ENCODE assay signal across 2 cellular contexts in the genomic region with DNA sequence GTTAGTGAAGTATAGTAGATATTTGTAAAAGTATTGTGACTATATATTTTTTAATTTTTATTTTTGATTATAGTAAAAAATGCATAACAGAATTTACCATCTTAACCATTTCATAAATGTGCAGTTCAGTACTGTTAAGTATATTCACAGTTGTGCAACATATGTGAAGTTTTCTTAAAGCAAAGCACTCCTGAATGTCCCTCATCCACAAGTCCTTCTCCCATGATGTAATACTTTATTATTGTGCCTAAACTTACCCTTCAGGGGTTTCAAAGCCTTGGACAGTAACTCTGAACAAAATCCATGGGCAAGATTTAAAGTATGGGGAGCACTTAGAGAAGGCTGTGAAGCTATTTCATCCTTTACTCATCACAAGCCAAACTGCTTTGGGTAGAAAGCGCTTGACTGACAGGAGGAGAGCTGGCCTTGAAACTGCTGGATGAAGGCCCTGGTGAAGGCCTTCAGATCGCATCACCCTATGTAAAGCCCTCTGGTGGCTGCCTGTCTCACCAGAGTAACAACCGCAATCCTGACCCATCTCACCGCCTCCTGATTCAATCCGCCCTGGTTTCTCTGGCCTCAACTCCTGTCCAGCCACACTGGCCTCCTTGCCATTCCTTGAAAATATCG.
TF ChIP-seq lines count a peak whose summit lies in the region.

No MANE protein-coding gene starts in this region.

TF ChIP-seq in HepG2, 621 proteins besides CTCF, POLR2A, EP300 and RAD21 (continues in another document):
- TF ChIP-seq ZBTB7A (CRISPR knock-in tag; IDR thresholded peaks at IDR 0.05) (no peak), KMT2B (CRISPR knock-in tag; IDR thresholded peaks at IDR 0.05) (no peak), SMC3 (IDR thresholded peaks at IDR 0.05; ENCODE audit: low read length) (peak; percentile 55), SETDB1 (CRISPR knock-in tag; IDR thresholded peaks at IDR 0.05; ENCODE audit: borderline replicate concordance) (no peak), TMF1 (CRISPR knock-in tag; IDR thresholded peaks at IDR 0.05; ENCODE audit: low read depth) (no peak), PHF8 (CRISPR knock-in tag; IDR thresholded peaks at IDR 0.05) (no peak), JARID2 (CRISPR knock-in tag; IDR thresholded peaks at IDR 0.05; ENCODE audit: insufficient replicate concordance) (no peak), STAG1 (CRISPR knock-in tag; IDR thresholded peaks at IDR 0.05) (peak; percentile 27; the same call in 1 of the 2 replicates), CREM (IDR thresholded peaks at IDR 0.05) (no peak), CREM (CRISPR knock-in tag; IDR thresholded peaks at IDR 0.05) (no peak)
- TF ChIP-seq, protein P1, sequence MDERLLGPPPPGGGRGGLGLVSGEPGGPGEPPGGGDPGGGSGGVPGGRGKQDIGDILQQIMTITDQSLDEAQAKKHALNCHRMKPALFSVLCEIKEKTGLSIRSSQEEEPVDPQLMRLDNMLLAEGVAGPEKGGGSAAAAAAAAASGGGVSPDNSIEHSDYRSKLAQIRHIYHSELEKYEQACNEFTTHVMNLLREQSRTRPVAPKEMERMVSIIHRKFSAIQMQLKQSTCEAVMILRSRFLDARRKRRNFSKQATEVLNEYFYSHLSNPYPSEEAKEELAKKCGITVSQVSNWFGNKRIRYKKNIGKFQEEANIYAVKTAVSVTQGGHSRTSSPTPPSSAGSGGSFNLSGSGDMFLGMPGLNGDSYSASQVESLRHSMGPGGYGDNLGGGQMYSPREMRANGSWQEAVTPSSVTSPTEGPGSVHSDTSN (CRISPR knock-in tag; IDR thresholded peaks at IDR 0.05) = peak; percentile 72
- TF ChIP-seq, protein P2, sequence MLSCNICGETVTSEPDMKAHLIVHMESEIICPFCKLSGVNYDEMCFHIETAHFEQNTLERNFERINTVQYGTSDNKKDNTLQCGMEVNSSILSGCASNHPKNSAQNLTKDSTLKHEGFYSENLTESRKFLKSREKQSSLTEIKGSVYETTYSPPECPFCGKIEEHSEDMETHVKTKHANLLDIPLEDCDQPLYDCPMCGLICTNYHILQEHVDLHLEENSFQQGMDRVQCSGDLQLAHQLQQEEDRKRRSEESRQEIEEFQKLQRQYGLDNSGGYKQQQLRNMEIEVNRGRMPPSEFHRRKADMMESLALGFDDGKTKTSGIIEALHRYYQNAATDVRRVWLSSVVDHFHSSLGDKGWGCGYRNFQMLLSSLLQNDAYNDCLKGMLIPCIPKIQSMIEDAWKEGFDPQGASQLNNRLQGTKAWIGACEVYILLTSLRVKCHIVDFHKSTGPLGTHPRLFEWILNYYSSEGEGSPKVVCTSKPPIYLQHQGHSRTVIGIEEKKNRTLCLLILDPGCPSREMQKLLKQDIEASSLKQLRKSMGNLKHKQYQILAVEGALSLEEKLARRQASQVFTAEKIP (CRISPR knock-in tag; IDR thresholded peaks at IDR 0.05; ENCODE audit: borderline replicate concordance) = no peak
- TF ChIP-seq, protein P3, sequence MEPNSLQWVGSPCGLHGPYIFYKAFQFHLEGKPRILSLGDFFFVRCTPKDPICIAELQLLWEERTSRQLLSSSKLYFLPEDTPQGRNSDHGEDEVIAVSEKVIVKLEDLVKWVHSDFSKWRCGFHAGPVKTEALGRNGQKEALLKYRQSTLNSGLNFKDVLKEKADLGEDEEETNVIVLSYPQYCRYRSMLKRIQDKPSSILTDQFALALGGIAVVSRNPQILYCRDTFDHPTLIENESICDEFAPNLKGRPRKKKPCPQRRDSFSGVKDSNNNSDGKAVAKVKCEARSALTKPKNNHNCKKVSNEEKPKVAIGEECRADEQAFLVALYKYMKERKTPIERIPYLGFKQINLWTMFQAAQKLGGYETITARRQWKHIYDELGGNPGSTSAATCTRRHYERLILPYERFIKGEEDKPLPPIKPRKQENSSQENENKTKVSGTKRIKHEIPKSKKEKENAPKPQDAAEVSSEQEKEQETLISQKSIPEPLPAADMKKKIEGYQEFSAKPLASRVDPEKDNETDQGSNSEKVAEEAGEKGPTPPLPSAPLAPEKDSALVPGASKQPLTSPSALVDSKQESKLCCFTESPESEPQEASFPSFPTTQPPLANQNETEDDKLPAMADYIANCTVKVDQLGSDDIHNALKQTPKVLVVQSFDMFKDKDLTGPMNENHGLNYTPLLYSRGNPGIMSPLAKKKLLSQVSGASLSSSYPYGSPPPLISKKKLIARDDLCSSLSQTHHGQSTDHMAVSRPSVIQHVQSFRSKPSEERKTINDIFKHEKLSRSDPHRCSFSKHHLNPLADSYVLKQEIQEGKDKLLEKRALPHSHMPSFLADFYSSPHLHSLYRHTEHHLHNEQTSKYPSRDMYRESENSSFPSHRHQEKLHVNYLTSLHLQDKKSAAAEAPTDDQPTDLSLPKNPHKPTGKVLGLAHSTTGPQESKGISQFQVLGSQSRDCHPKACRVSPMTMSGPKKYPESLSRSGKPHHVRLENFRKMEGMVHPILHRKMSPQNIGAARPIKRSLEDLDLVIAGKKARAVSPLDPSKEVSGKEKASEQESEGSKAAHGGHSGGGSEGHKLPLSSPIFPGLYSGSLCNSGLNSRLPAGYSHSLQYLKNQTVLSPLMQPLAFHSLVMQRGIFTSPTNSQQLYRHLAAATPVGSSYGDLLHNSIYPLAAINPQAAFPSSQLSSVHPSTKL (CRISPR knock-in tag; IDR thresholded peaks at IDR 0.05) = 0 out of 2 replicates have a peak, but pooled peaks have one; percentile 18
- TF ChIP-seq, protein P4, sequence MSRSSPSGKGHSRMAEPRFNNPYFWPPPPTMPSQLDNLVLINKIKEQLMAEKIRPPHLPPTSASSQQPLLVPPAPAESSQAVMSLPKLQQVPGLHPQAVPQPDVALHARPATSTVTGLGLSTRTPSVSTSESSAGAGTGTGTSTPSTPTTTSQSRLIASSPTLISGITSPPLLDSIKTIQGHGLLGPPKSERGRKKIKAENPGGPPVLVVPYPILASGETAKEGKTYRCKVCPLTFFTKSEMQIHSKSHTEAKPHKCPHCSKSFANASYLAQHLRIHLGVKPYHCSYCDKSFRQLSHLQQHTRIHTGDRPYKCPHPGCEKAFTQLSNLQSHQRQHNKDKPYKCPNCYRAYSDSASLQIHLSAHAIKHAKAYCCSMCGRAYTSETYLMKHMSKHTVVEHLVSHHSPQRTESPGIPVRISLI (CRISPR knock-in tag; IDR thresholded peaks at IDR 0.05; ENCODE audit: borderline replicate concordance) = no peak

TF ChIP-seq in H1, 55 proteins besides CTCF, POLR2A, EP300 and RAD21:
- no peak for TF ChIP-seq JUN (IDR thresholded peaks at IDR 0.05; ENCODE audit: low read depth, low read length)
- TF ChIP-seq POU5F1 (IDR thresholded peaks at IDR 0.05; ENCODE audit: low read depth, low read length) = no peak
